14 cellular contexts compared by ENCODE assay signal in the genomic region with DNA sequence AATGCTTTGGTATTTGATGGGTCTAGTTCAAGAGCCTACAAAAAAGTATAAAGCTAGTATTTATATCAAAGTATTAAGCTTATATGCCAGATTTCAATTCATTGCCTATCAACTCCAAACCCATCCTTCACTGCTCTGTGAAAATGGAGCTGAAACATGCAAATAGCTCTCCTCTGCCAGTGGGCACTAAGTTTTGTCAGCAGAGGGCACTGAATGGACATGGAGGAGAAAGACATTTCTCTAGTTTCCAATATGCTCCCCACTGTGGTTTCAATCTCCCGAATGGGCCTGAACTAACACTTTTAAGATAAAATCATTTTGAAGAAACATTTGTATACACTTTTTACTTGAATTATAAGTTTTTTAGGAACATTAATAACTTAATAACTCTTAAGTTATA. TPM values are rescaled to one million over a fixed set of nuclear protein-coding genes. Genes with fewer than 3 reads are reported as not detected.
A peak's percentile ranks its signal among the peaks of the same experiment; 100 is the strongest.
DNase-seq lines count a peak whose midpoint lies in the region; ATAC-seq and TF ChIP-seq lines count a peak whose summit lies in the region.
"Had no signal": no experiment of that assay in that cellular context is flagged by ENCODE, and none has a peak within 500 bp of the region (broad histone marks: within the 10 kb centered on the region; RNA-seq: fewer than 3 reads in every experiment).

No MANE protein-coding gene starts in this region.

- no peak overlapping the region for H3K27ac Mint-ChIP-seq in chondrocyte (ENCODE audit: unreplicated experiment)

- no peaks in the 10 kb centered on the region for H3K4me1 Mint-ChIP-seq in chondrocyte (ENCODE audit: low read depth)
- H3K4me1 Mint-ChIP-seq: brain had no signal

- peak; percentile 63 for TF ChIP-seq CTCF in chondrocyte (IDR thresholded peaks at IDR 0.05)

- ATAC-seq in HG02763 (IDR thresholded peaks at IDR 0.05; ENCODE audit: unreplicated experiment) (no peak), GM18873 (IDR thresholded peaks at IDR 0.05; ENCODE audit: low FRiP score, unreplicated experiment) (no peak)
- ATAC-seq: naive thymus-derived CD8-positive, alpha-beta T cell had no signal

- DNase-seq in NCI-H2171 treated with DMSO at 0.1 percent for 48 hours (lab: John Stamatoyannopoulos, UW) (peak; percentile 1), NCI-H2171 (lab: John Stamatoyannopoulos, UW) (no peak), M059J (ENCODE audit: low read depth) (peak; percentile 12), chondrocyte (ENCODE audit: low spot score) (no peak), myocyte (ENCODE audit: low read depth) (peak; percentile 5), pons (ENCODE audit: low spot score) (no peak)
- DNase-seq: activated CD4-positive, alpha-beta T cell treated with anti-CD3 and anti-CD28 coated beads, Interleukin-2, amount 50 U/mL, for 4 hours; heart left ventricle; naive thymus-derived CD8-positive, alpha-beta T cell; SHP77; stimulated activated naive CD4-positive, alpha-beta T cell had no signal

- H3K36me3 Mint-ChIP-seq in chondrocyte (ENCODE audit: low read depth): peaks cover 35% of the 10 kb centered on the region

- H3K9me3 Mint-ChIP-seq in chondrocyte (ENCODE audit: low read depth): no peaks in the 10 kb centered on the region
- H3K9me3 Mint-ChIP-seq: brain; naive thymus-derived CD8-positive, alpha-beta T cell had no signal

- H3K4me3 Mint-ChIP-seq in chondrocyte (ENCODE audit: unreplicated experiment): no peak overlapping the region
- H3K4me3 Mint-ChIP-seq: brain; naive thymus-derived CD8-positive, alpha-beta T cell had no signal

- H3K27me3 Mint-ChIP-seq in chondrocyte (ENCODE audit: low read depth): no peaks in the 10 kb centered on the region
- H3K27me3 Mint-ChIP-seq: brain; naive thymus-derived CD8-positive, alpha-beta T cell had no signal

RNA-seq across cellular contexts. Expression of a gene that starts 12.4 kb away (rescaled TPM):
- total RNA-seq in M059J (2014; rRNA removed; shearing (Covaris generic)): 40.1 and 41.4 TPM in 2 replicates
- total RNA-seq in chondrocyte (19.0 to 20.8 TPM (median 20.0 TPM) in 3 replicates), myocyte (48.2 and 51.6 TPM in 2 replicates)
- 27.4 TPM for polyA plus RNA-seq in myocyte (2012)

RNA-seq across cellular contexts. Expression of a gene that starts 38.7 kb away (rescaled TPM):
- total RNA-seq in M059J (2014; rRNA removed; shearing (Covaris generic)): 11.8 and 17.2 TPM in 2 replicates
- total RNA-seq in chondrocyte (17.6 to 24.0 TPM (median 23.0 TPM) in 3 replicates), myocyte (21.9 and 25.4 TPM in 2 replicates)
- 19.3 TPM for polyA plus RNA-seq in myocyte (2012)

RNA-seq across cellular contexts. Expression of a gene that starts 39.1 kb away (rescaled TPM):
- 20.9 and 34.6 TPM in 2 replicates for total RNA-seq in M059J (2014; rRNA removed; shearing (Covaris generic))
- total RNA-seq in chondrocyte: 7.5 to 8.6 TPM (median 8.2 TPM) in 3 replicates
- total RNA-seq in myocyte: 33.7 and 34.2 TPM in 2 replicates
- polyA plus RNA-seq in myocyte (2012): 8.1 TPM

RNA-seq across cellular contexts. Expression of a gene that starts 58.0 kb away (rescaled TPM):
- total RNA-seq in M059J (2014; rRNA removed; shearing (Covaris generic)): 6.8 and 15.2 TPM in 2 replicates
- 20.7 to 33.7 TPM (median 32.1 TPM) in 3 replicates for total RNA-seq in chondrocyte
- total RNA-seq in myocyte: 21.3 and 42.9 TPM in 2 replicates
- 21.5 TPM for polyA plus RNA-seq in myocyte (2012)

Comparison
In these comparisons a context has a peak if more than half of its experiments do, and no peak if none do; other contexts are left out.
1. DNase-seq: peak in NCI-H2171 treated with DMSO at 0.1 percent for 48 hours (single experiment), M059J (single experiment) and myocyte (single experiment); none in NCI-H2171 (single experiment), chondrocyte (single experiment) and pons (single experiment).